Comparison of ENCODE assay signal across 20 cellular contexts in the genomic region with DNA sequence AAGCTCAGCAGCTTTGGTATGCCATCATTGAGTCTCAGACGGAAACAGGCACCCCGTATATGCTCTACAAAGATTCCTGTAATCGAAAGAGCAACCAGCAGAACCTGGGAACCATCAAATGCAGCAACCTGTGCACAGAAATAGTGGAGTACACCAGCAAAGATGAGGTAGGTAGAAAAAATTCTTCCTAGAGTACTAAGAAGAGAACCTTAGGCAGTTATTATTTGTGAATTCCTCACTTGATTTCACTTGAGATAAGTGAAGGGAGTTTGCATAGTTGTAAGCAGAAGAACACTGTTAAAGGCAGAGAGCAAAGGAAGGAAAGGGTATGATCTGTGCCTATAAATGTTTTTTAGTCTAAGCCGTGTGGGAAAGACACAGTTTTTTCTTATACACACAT. TPM values are rescaled to one million over a fixed set of nuclear protein-coding genes. Genes with fewer than 3 reads are reported as not detected.
DNase-seq lines count a peak whose midpoint lies in the region; ATAC-seq, FAIRE-seq and TF ChIP-seq lines count a peak whose summit lies in the region.
"Had no signal": no experiment of that assay in that cellular context is flagged by ENCODE, and none has a peak within 500 bp of the region (broad histone marks: within the 10 kb centered on the region; RNA-seq: fewer than 3 reads in every experiment).

No MANE protein-coding gene starts in this region.

- peaks cover 0 to 90% of the 10 kb centered on the region in 2 donors for H3K36me3 ChIP-seq in left lung

- no peaks in the 10 kb centered on the region for H3K4me1 ChIP-seq in A549
- no peaks in the 10 kb centered on the region for H3K4me1 ChIP-seq in left lung

- intact Hi-C loops in left lung (cut with DNase I): no loop called here

- no peaks in the 10 kb centered on the region for H3K9me3 ChIP-seq in A549
- H3K9me3 ChIP-seq in left lung: no peaks in the 10 kb centered on the region

- no peak for ATAC-seq in A549
- peak; percentile 34 for ATAC-seq in left lung
- ATAC-seq in GM19452 (IDR thresholded peaks at IDR 0.05; ENCODE audit: unreplicated experiment): no peak
- ATAC-seq in HG03139 (IDR thresholded peaks at IDR 0.05; ENCODE audit: unreplicated experiment): no peak
- ATAC-seq: HCT116 had no signal

- no peak for TF ChIP-seq POLR2A in A549 (IDR thresholded peaks at IDR 0.05; ENCODE audit: low read length)

- no peak overlapping the region for H3K4me3 ChIP-seq in A549
- no peak overlapping the region for H3K4me3 ChIP-seq in left lung
- H3K4me3 ChIP-seq: GM23248 had no signal

- H3K27me3 ChIP-seq in left lung: no peaks in the 10 kb centered on the region

- TF ChIP-seq EP300 in A549 (IDR thresholded peaks at IDR 0.05): no peak

- TF ChIP-seq RAD21 in A549 (conservative IDR thresholded peaks at IDR 0.05 in 1 of 2, IDR thresholded peaks at IDR 0.05 in 1 of 2): no peak

- H3K27ac ChIP-seq in A549 (no peak overlapping the region), left lung (no peak overlapping the region)
- H3K27ac ChIP-seq: GM23248 had no signal

- POLR2A ChIA-PET in A549 (lab: Yijun Ruan, JAX): no interaction called here

- CTCF ChIA-PET in A549 (lab: Yijun Ruan, JAX): no interaction called here

- TF ChIP-seq CTCF in A549 (IDR thresholded peaks at IDR 0.05) (no peak), left lung (IDR thresholded peaks at IDR 0.05) (no peak)

- peak; percentile 46 for FAIRE-seq in A549 (lab: Jason Lieb, UNC)
- FAIRE-seq: GM12891, GM18507, H1 had no signal

- H3K4me2 ChIP-seq in A549: no peak overlapping the region

- DNase-seq in A549 (ENCODE audit: low read depth in 1 of 2, low spot score in 1 of 2) (no peak), amniotic epithelial cell (ENCODE audit: low read depth) (peak; percentile 28), left lung (no peak)
- DNase-seq in activated CD4-positive, alpha-beta T cell treated with anti-CD3 and anti-CD28 coated beads for 1 hour: no peak
- DNase-seq: 8988T; C1 segment of cervical spinal cord; Calu3; CD4-positive, alpha-beta memory T cell; COR-L47; DMS53; DMS79 treated with DMSO at 0.1 percent for 48 hours; GF-D8; GM23248; H9 had no signal

- WGBS in A549 (ENCODE audit: missing lambda C conversion rate): 88% methylated on average over 4 of the region's 4 CpGs

TF ChIP-seq in A549, 52 proteins besides CTCF, POLR2A, EP300 and RAD21:
- no peak for TF ChIP-seq BHLHE40 (IDR thresholded peaks at IDR 0.05; ENCODE audit: low read depth, low read length)
- no peak for TF ChIP-seq HDAC2 (IDR thresholded peaks at IDR 0.05)
- TF ChIP-seq SMC3 (IDR thresholded peaks at IDR 0.05): no peak
- no peak for TF ChIP-seq ZSCAN20 (CRISPR knock-in tag; IDR thresholded peaks at IDR 0.05)
- TF ChIP-seq, protein P1, sequence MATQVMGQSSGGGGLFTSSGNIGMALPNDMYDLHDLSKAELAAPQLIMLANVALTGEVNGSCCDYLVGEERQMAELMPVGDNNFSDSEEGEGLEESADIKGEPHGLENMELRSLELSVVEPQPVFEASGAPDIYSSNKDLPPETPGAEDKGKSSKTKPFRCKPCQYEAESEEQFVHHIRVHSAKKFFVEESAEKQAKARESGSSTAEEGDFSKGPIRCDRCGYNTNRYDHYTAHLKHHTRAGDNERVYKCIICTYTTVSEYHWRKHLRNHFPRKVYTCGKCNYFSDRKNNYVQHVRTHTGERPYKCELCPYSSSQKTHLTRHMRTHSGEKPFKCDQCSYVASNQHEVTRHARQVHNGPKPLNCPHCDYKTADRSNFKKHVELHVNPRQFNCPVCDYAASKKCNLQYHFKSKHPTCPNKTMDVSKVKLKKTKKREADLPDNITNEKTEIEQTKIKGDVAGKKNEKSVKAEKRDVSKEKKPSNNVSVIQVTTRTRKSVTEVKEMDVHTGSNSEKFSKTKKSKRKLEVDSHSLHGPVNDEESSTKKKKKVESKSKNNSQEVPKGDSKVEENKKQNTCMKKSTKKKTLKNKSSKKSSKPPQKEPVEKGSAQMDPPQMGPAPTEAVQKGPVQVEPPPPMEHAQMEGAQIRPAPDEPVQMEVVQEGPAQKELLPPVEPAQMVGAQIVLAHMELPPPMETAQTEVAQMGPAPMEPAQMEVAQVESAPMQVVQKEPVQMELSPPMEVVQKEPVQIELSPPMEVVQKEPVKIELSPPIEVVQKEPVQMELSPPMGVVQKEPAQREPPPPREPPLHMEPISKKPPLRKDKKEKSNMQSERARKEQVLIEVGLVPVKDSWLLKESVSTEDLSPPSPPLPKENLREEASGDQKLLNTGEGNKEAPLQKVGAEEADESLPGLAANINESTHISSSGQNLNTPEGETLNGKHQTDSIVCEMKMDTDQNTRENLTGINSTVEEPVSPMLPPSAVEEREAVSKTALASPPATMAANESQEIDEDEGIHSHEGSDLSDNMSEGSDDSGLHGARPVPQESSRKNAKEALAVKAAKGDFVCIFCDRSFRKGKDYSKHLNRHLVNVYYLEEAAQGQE (IDR thresholded peaks at IDR 0.05): no peak
- TF ChIP-seq FOXS1 (CRISPR knock-in tag; IDR thresholded peaks at IDR 0.05): no peak
- no peak for TF ChIP-seq JUN (IDR thresholded peaks at IDR 0.05)

RNA-seq across cellular contexts. Expression of a gene that starts 28.6 kb away (rescaled TPM):
- 120 and 136 TPM in 2 replicates for polyA plus RNA-seq in A549 (2011; rRNA removed)
- 42.0 and 47.6 TPM in 2 replicates for polyA plus RNA-seq in A549 (2012; cell fraction: cytosol; rRNA removed)
- polyA plus RNA-seq in A549 (2012; cell fraction: nucleus; rRNA removed): 61.2 and 77.2 TPM in 2 replicates
- polyA plus RNA-seq in A549 (2017; fragmentation: RNase III; extraction: RNeasy Plus Mini Kit Qiagen cat#74134 plus additional on column Dnase treatment): 86.4 to 96.8 TPM (median 91.4 TPM) in 3 replicates
- polyA minus RNA-seq in A549 (2011; rRNA and poly(A)+ RNA removed): 137 and 138 TPM in 2 replicates
- total RNA-seq in left lung: 10 to 100 TPM; 46.0 to 51.8 TPM
